Comparison of ENCODE assay signal across 13 cellular contexts in the genomic region with DNA sequence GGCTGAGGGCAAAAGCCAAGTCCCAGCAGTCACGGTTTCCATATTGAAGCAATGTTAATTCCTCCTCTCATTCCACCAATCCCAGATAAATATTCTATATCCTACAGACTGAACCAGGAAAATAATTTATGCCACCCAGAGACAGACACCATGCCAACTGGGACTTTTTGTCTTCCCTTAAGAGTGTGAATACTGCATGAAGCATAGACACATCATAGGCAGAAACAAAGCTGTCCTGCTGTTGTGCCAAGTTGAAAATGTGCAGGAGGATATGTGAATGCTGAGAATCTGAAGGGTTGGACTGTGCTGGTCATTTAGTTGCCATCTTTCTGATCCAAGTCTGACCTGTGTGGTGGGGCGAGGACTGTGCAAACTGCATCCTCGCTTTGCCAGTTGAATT. TPM values are rescaled to one million over a fixed set of nuclear protein-coding genes. Genes with fewer than 3 reads are reported as not detected.
DNase-seq lines count a peak whose midpoint lies in the region; ATAC-seq and TF ChIP-seq lines count a peak whose summit lies in the region.
"Had no signal": no experiment of that assay in that cellular context is flagged by ENCODE, and none has a peak within 500 bp of the region (broad histone marks: within the 10 kb centered on the region; RNA-seq: fewer than 3 reads in every experiment).

No MANE protein-coding gene starts in this region.

- H4K8ac ChIP-seq in neuronal stem cell (ENCODE audit: low read depth, low read length), result no peak overlapping the region

- no peak for TF ChIP-seq CTCF in osteoblast (IDR thresholded peaks at IDR 0.05; ENCODE audit: extremely low read depth, low read depth, low read length)

- H3K4me1 ChIP-seq in CD4-positive, alpha-beta memory T cell (ENCODE audit: insufficient read depth, low read length), result peaks cover 40% of the 10 kb centered on the region
- H3K4me1 ChIP-seq in Karpas-422 (ENCODE audit: low read length) (peaks cover 98% of the 10 kb centered on the region), osteoblast (ENCODE audit: insufficient read depth, low read length) (peaks cover 63% of the 10 kb centered on the region), neuronal stem cell (ENCODE audit: control insufficient read depth in 2 of 2, insufficient read depth in 1 of 2, low read depth in 1 of 2, low read length in 2 of 2) (peaks cover 1 to 5% of the 10 kb centered on the region in 2 donors)

- intact Hi-C loops in CD4-positive, alpha-beta memory T cell (cut with micrococcal nuclease), result no loop called here

- peaks cover 100% of the 10 kb centered on the region for H3K79me2 ChIP-seq in Karpas-422 (ENCODE audit: low read length)
- peaks cover 43% of the 10 kb centered on the region for H3K79me2 ChIP-seq in osteoblast (ENCODE audit: insufficient read depth, low read length)

- H3K4me1 Mint-ChIP-seq in CD4-positive, alpha-beta memory T cell, result peaks cover 23 to 70% (median 46%) of the 10 kb centered on the region in 4 donors
- H3K4me1 Mint-ChIP-seq in effector memory CD8-positive, alpha-beta T cell (ENCODE audit: low read depth in 2 of 2), result peaks cover 23 to 63% of the 10 kb centered on the region in 2 donors

- no CpG with 5 or more reads among the region's 3 CpGs for WGBS in neuronal stem cell (ENCODE audit: extremely low coverage in 2 of 2, insufficient read length in 2 of 2, insufficient replicate concordance in 1 of 2), 2 donors

- H2AFZ ChIP-seq in Karpas-422 (ENCODE audit: low read length) (no peak overlapping the region), osteoblast (ENCODE audit: low read length) (no peak overlapping the region), neuronal stem cell (ENCODE audit: low read length) (no peak overlapping the region)

- H2AK5ac ChIP-seq in neuronal stem cell (ENCODE audit: low read depth, low read length), result no peak overlapping the region

- H3K27me3 Mint-ChIP-seq in CD4-positive, alpha-beta memory T cell, result no peaks in the 10 kb centered on the region
- no peaks in the 10 kb centered on the region for H3K27me3 Mint-ChIP-seq in effector memory CD8-positive, alpha-beta T cell

- peak overlapping the region in 3 of 8 donors; percentile 10 to 62 (median 42) for H3K4me3 Mint-ChIP-seq in CD4-positive, alpha-beta memory T cell
- H3K4me3 Mint-ChIP-seq in effector memory CD8-positive, alpha-beta T cell, result peak overlapping the region in 1 of 2 donors; percentile 54

- no peaks in the 10 kb centered on the region for H3K79me1 ChIP-seq in neuronal stem cell (ENCODE audit: low read depth, low read length)

- H3K27ac Mint-ChIP-seq in CD4-positive, alpha-beta memory T cell, result peak overlapping the region in 6 of 7 donors; percentile 5 to 91 (median 52)
- peak overlapping the region; percentile 38 to 89 for H3K27ac Mint-ChIP-seq in effector memory CD8-positive, alpha-beta T cell

- no peak overlapping the region for H2BK15ac ChIP-seq in neuronal stem cell (ENCODE audit: low read length)

- no peak overlapping the region for H3K18ac ChIP-seq in neuronal stem cell (ENCODE audit: low read length)

- H3K9me2 ChIP-seq in Karpas-422 (replicated peaks; ENCODE audit: insufficient read depth, low read length), result no peaks in the 10 kb centered on the region
- H3K9me2 ChIP-seq: SK-N-SH had no signal

- H3K9me3 ChIP-seq in CD4-positive, alpha-beta memory T cell (ENCODE audit: control insufficient read depth in 1 of 2, low read length in 2 of 2), result no peaks in the 10 kb centered on the region
- H3K9me3 ChIP-seq in Karpas-422 (ENCODE audit: low read length) (no peaks in the 10 kb centered on the region), osteoblast (ENCODE audit: low read depth, low read length) (no peaks in the 10 kb centered on the region), neuronal stem cell (replicated peaks in 1 of 2; ENCODE audit: control insufficient read depth in 2 of 2, insufficient read depth in 1 of 2, low read depth in 1 of 2, low read length in 2 of 2) (no peaks in the 10 kb centered on the region)
- H3K9me3 ChIP-seq: SK-N-SH had no signal

- peaks cover 52 to 57% of the 10 kb centered on the region in 2 donors for H3K36me3 Mint-ChIP-seq in CD4-positive, alpha-beta memory T cell
- peaks cover 20% of the 10 kb centered on the region for H3K36me3 Mint-ChIP-seq in effector memory CD8-positive, alpha-beta T cell (ENCODE audit: insufficient read depth)

- H2BK120ac ChIP-seq in neuronal stem cell (ENCODE audit: low read depth, low read length), result no peak overlapping the region

- H3K4me3 ChIP-seq in CD4-positive, alpha-beta memory T cell (ENCODE audit: low read length in 2 of 2), result no peak overlapping the region
- H3K4me3 ChIP-seq in Karpas-422 (ENCODE audit: low read length), result no peak overlapping the region
- H3K4me3 ChIP-seq in osteoblast (ENCODE audit: insufficient read depth, low read length), result no peak overlapping the region
- no peak overlapping the region for H3K4me3 ChIP-seq in neuronal stem cell (ENCODE audit: low read length in 2 of 2)

- POLR2A ChIA-PET in CD4-positive, alpha-beta memory T cell (lab: Charles Lee; ENCODE audit: partially characterized antibody), result interaction anchor here (0.9 to 3.3 kb wide), 7 partner anchors 8 to 183 kb away, joined by 3 to 22 read pairs (median 4); a partner anchor contains a TSS

- no peak for DNase-seq in CD4-positive, alpha-beta memory T cell
- no peak for DNase-seq in Karpas-422
- no peak for DNase-seq in effector memory CD8-positive, alpha-beta T cell
- no peak for DNase-seq in osteoblast (ENCODE audit: insufficient read length, low spot score, missing footprints)
- no peak for DNase-seq in substantia nigra (lab: John Stamatoyannopoulos, UW)
- DNase-seq in NCI-H146 (lab: John Stamatoyannopoulos, UW), result no peak
- no peak for DNase-seq in neuronal stem cell (ENCODE audit: low spot score)
- DNase-seq: NCI-H1048, NCI-H345, NCI-H526 treated with DMSO at 0.1 percent for 48 hours, SK-N-SH had no signal

- no peak overlapping the region for H2BK12ac ChIP-seq in neuronal stem cell (ENCODE audit: low read length)

- H3K4ac ChIP-seq in neuronal stem cell (ENCODE audit: low read length), result no peak overlapping the region

- ATAC-seq in effector memory CD8-positive, alpha-beta T cell (replicated peaks), result no peak
- ATAC-seq: HCT116 had no signal

- H3K4me2 ChIP-seq in Karpas-422 (ENCODE audit: low read depth, low read length, poor library complexity, severe bottlenecking) (peak overlapping the region; percentile 1), osteoblast (ENCODE audit: insufficient read depth, low read length) (no peak overlapping the region), neuronal stem cell (ENCODE audit: insufficient read depth, low read length, poor library complexity, severe bottlenecking) (no peak overlapping the region)

- H2BK5ac ChIP-seq in neuronal stem cell (ENCODE audit: low read length), result no peak overlapping the region

- no peak overlapping the region for H4K91ac ChIP-seq in neuronal stem cell (ENCODE audit: low read depth, low read length, poor library complexity)

- CTCF ChIA-PET in CD4-positive, alpha-beta memory T cell (lab: Charles Lee; ENCODE audit: partially characterized antibody), result interaction anchor here (1.0 to 1.6 kb wide), 2 partner anchors 164 to 185 kb away, joined by 3 to 4 read pairs; no protein-coding TSS in a partner anchor

- no peak overlapping the region for H3K27ac ChIP-seq in CD4-positive, alpha-beta memory T cell (ENCODE audit: low read depth, low read length)
- H3K27ac ChIP-seq in Karpas-422 (ENCODE audit: low read length) (peak overlapping the region; percentile 86), osteoblast (ENCODE audit: low read depth, low read length) (peak overlapping the region; percentile 76), substantia nigra (ENCODE audit: low read depth, low read length, poor library complexity, severe bottlenecking) (no peak overlapping the region), neuronal stem cell (replicated peaks; ENCODE audit: low read length) (no peak overlapping the region)
- H3K27ac ChIP-seq: C4-2B had no signal

- peaks cover 0 to 3% (median under 1%) of the 10 kb centered on the region in 8 donors for H3K9me3 Mint-ChIP-seq in CD4-positive, alpha-beta memory T cell
- peaks cover 0 to 2% of the 10 kb centered on the region in 2 donors for H3K9me3 Mint-ChIP-seq in effector memory CD8-positive, alpha-beta T cell

- no peak overlapping the region for H3K9ac ChIP-seq in Karpas-422 (ENCODE audit: low read length)
- H3K9ac ChIP-seq in neuronal stem cell (ENCODE audit: low read depth, low read length, poor library complexity), result no peak overlapping the region
- H3K9ac ChIP-seq: SK-N-SH had no signal

- H3K23ac ChIP-seq in neuronal stem cell (ENCODE audit: low read depth, low read length, poor library complexity), result no peak overlapping the region

- no peaks in the 10 kb centered on the region for H3K27me3 ChIP-seq in CD4-positive, alpha-beta memory T cell (ENCODE audit: insufficient read depth, low read length)
- no peaks in the 10 kb centered on the region for H3K27me3 ChIP-seq in Karpas-422 (ENCODE audit: low read length)
- H3K27me3 ChIP-seq in osteoblast (ENCODE audit: insufficient read depth, low read length), result no peaks in the 10 kb centered on the region
- H3K27me3 ChIP-seq in neuronal stem cell (ENCODE audit: control insufficient read depth in 3 of 3, insufficient read depth in 3 of 3, low read depth in 1 of 3, low read length in 3 of 3), result no peaks in the 10 kb centered on the region

- H4K20me1 ChIP-seq in Karpas-422 (ENCODE audit: insufficient read depth, low read depth, low read length), result no peaks in the 10 kb centered on the region
- peaks cover 6% of the 10 kb centered on the region for H4K20me1 ChIP-seq in osteoblast (ENCODE audit: insufficient read depth, low read length)

- H3K36me3 ChIP-seq in CD4-positive, alpha-beta memory T cell (ENCODE audit: insufficient read depth, low read length), result no peaks in the 10 kb centered on the region
- H3K36me3 ChIP-seq in Karpas-422 (ENCODE audit: insufficient read depth, low read length) (peaks cover 89% of the 10 kb centered on the region), osteoblast (ENCODE audit: insufficient read depth, low read length) (peaks cover 19% of the 10 kb centered on the region), neuronal stem cell (replicated peaks in 1 of 2; ENCODE audit: control insufficient read depth in 2 of 2, insufficient read depth in 2 of 2, low read length in 2 of 2) (no peaks in the 10 kb centered on the region)

- H3K14ac ChIP-seq in neuronal stem cell (ENCODE audit: low read length), result no peak overlapping the region

RNA-seq across cellular contexts. Expression of a gene that starts 37.7 kb away (rescaled TPM):
- total RNA-seq in CD4-positive, alpha-beta memory T cell, result 10 to 100 TPM; 47.1 to 59.7 TPM
- 10 to 100 TPM; 38.3 to 57.0 TPM for polyA plus RNA-seq in CD4-positive, alpha-beta memory T cell
- total RNA-seq in Karpas-422 (2014; rRNA removed; shearing (Covaris generic); ENCODE audit: low replicate concordance), result 291 and 375 TPM in 2 replicates
- 94.6 and 99.2 TPM in 2 replicates for total RNA-seq in osteoblast
- 0.78 TPM for polyA plus RNA-seq in neuronal stem cell (2013, experiment 1 of 2)
- 0.76 TPM for polyA plus RNA-seq in neuronal stem cell (2013, experiment 2 of 2)

Comparison
In these comparisons a context has a peak if more than half of its experiments do, and no peak if none do; other contexts are left out.
1. H3K27ac ChIP-seq: peak in Karpas-422 (single experiment) and osteoblast (single experiment); none in CD4-positive, alpha-beta memory T cell (single experiment), substantia nigra (single experiment) and neuronal stem cell (single experiment).